In genomic region chr10:100995171-100995570, GRCh38 we compare ENCODE assay signal across 20 cellular contexts. TPM values are rescaled to one million over a fixed set of nuclear protein-coding genes. Genes with fewer than 3 reads are reported as not detected.
A peak's percentile ranks its signal among the peaks of the same experiment; 100 is the strongest.
DNase-seq lines count a peak whose midpoint lies in the region; ATAC-seq and TF ChIP-seq lines count a peak whose summit lies in the region.
"Had no signal": no experiment of that assay in that cellular context is flagged by ENCODE, and none has a peak within 500 bp of the region (broad histone marks: within the 10 kb centered on the region; RNA-seq: fewer than 3 reads in every experiment).

No MANE protein-coding gene starts in this region.

- H3K27ac Mint-ChIP-seq in GM23338 = peak overlapping the region; percentile 8
- H3K27ac Mint-ChIP-seq in naive thymus-derived CD8-positive, alpha-beta T cell = peak overlapping the region in 7 of 10 donors; percentile 41 to 93 (median 77)
- no peak overlapping the region for H3K27ac Mint-ChIP-seq in stimulated activated naive B cell treated with anti-CD40 and anti-IgM and Interleukin-4, amounts not matched to agents 10 μg/mL and 1 μg/mL and 100 μg/mL, for 72 hours

- no peaks in the 10 kb centered on the region for H3K9me3 Mint-ChIP-seq in GM23338
- H3K9me3 Mint-ChIP-seq in naive thymus-derived CD8-positive, alpha-beta T cell = no peaks in the 10 kb centered on the region
- H3K9me3 Mint-ChIP-seq in stimulated activated naive B cell treated with anti-CD40 and anti-IgM and Interleukin-4, amounts not matched to agents 10 μg/mL and 1 μg/mL and 100 μg/mL, for 72 hours = no peaks in the 10 kb centered on the region
- H3K9me3 Mint-ChIP-seq: activated naive CD8-positive, alpha-beta T cell treated with anti-CD3 and anti-CD28 coated beads, Interleukin-2, amount 10 ng/mL, durations not matched to agents 7 days and 5 days; natural killer cell treated with Interleukin-12 subunit alpha and Interleukin-12 subunit beta and Interleukin-15 and Interleukin-18, amount 100 ng/mL, for 72 hours; T-helper 2 cell treated with Interferon-gamma antibody and Interleukin-4, amounts not matched to agents 5 μg/mL and 100 μg/mL, for 36 hours had no signal

- peaks cover 40% of the 10 kb centered on the region for H3K36me3 Mint-ChIP-seq in GM23338 (ENCODE audit: low read depth)
- peaks cover 5 to 34% (median 9%) of the 10 kb centered on the region in 3 donors for H3K36me3 Mint-ChIP-seq in naive thymus-derived CD8-positive, alpha-beta T cell
- peaks cover 25 to 29% of the 10 kb centered on the region in 2 donors for H3K36me3 Mint-ChIP-seq in stimulated activated naive B cell treated with anti-CD40 and anti-IgM and Interleukin-4, amounts not matched to agents 10 μg/mL and 1 μg/mL and 100 μg/mL, for 72 hours

- peaks cover 12% of the 10 kb centered on the region for H3K79me2 ChIP-seq in GM23338 (replicated peaks; ENCODE audit: insufficient read depth)

- no peak overlapping the region for H3K4me2 ChIP-seq in GM23338

- peaks cover 6% of the 10 kb centered on the region for H4K20me1 ChIP-seq in GM23338 (replicated peaks; ENCODE audit: insufficient read depth)

- no peaks in the 10 kb centered on the region for H3K9me3 ChIP-seq in upper lobe of left lung
- H3K9me3 ChIP-seq: esophagus squamous epithelium had no signal

- no peak for TF ChIP-seq EP300 in upper lobe of left lung (IDR thresholded peaks at IDR 0.05)

- H3K27me3 ChIP-seq in GM23338 (ENCODE audit: insufficient read depth) = no peaks in the 10 kb centered on the region
- no peaks in the 10 kb centered on the region for H3K27me3 ChIP-seq in upper lobe of left lung
- H3K27me3 ChIP-seq: cardiac muscle cell, esophagus squamous epithelium had no signal

- H3K9me2 ChIP-seq in GM23338 (ENCODE audit: insufficient read depth) = no peaks in the 10 kb centered on the region

- peaks cover 32% of the 10 kb centered on the region for H3K4me1 Mint-ChIP-seq in GM23338
- peaks cover 28 to 35% (median 29%) of the 10 kb centered on the region in 4 donors for H3K4me1 Mint-ChIP-seq in naive thymus-derived CD8-positive, alpha-beta T cell
- H3K4me1 Mint-ChIP-seq in stimulated activated naive B cell treated with anti-CD40 and anti-IgM and Interleukin-4, amounts not matched to agents 10 μg/mL and 1 μg/mL and 100 μg/mL, for 72 hours = peaks cover 26 to 47% of the 10 kb centered on the region in 2 donors

- TF ChIP-seq POLR2A in upper lobe of left lung (IDR thresholded peaks at IDR 0.05) = no peak

- POLR2A ChIA-PET in naive thymus-derived CD8-positive, alpha-beta T cell (lab: Charles Lee) = interaction anchor here (5.7 kb wide), 1 partner anchor 8 kb away, joined by 82 read pairs; the partner anchor contains the start of genes MRPL43 and TWNK

- no peak overlapping the region for H2AFZ ChIP-seq in GM23338

- H3K36me3 ChIP-seq in GM23338 (ENCODE audit: insufficient read depth) (peaks cover 30% of the 10 kb centered on the region), upper lobe of left lung (peaks cover 2 to 33% (median 17%) of the 10 kb centered on the region in 4 donors)

- no peak for DNase-seq in GM23338 (ENCODE audit: low spot score)
- no peak for DNase-seq in naive thymus-derived CD8-positive, alpha-beta T cell
- DNase-seq in stimulated activated naive B cell treated with anti-CD40 and anti-IgM and Interleukin-4, amounts not matched to agents 10 μg/mL and 1 μg/mL and 100 μg/mL, for 72 hours = no peak
- no peak for DNase-seq in upper lobe of left lung
- no peak for DNase-seq in effector CD4-positive, alpha-beta T cell
- DNase-seq: activated CD4-positive, alpha-beta T cell treated with anti-CD3 and anti-CD28 coated beads for 1 hour; activated CD8-positive, alpha-beta memory T cell treated with anti-CD3 and anti-CD28 coated beads, Interleukin-2, amount 50 U/mL, for 4 hours; activated naive CD8-positive, alpha-beta T cell treated with anti-CD3 and anti-CD28 coated beads, Interleukin-2, amount 10 ng/mL, durations not matched to agents 7 days and 5 days; esophagus squamous epithelium; NCI-H2227 treated with DMSO at 0.1 percent for 48 hours; NK-92 treated with Interleukin-12 subunit alpha and Interleukin-12 subunit beta, amount 100 ng/mL, for 24 hours; SHP77; stimulated activated naive CD8-positive, alpha-beta T cell treated with anti-CD3 and anti-CD28 coated beads, Interleukin-15, Interleukin-2, amounts not matched to agents 100 U/mL and 50 U/mL, for 24 hours had no signal

- H3K4me3 Mint-ChIP-seq in GM23338 = no peak overlapping the region
- H3K4me3 Mint-ChIP-seq in naive thymus-derived CD8-positive, alpha-beta T cell = peak overlapping the region in 6 of 10 donors; percentile 26 to 91 (median 74)
- H3K4me3 Mint-ChIP-seq in stimulated activated naive B cell treated with anti-CD40 and anti-IgM and Interleukin-4, amounts not matched to agents 10 μg/mL and 1 μg/mL and 100 μg/mL, for 72 hours = no peak overlapping the region
- H3K4me3 Mint-ChIP-seq: activated naive CD8-positive, alpha-beta T cell treated with anti-CD3 and anti-CD28 coated beads, Interleukin-2, amount 10 ng/mL, durations not matched to agents 7 days and 5 days; T-helper 2 cell treated with Interferon-gamma antibody and Interleukin-4, amounts not matched to agents 5 μg/mL and 100 μg/mL, for 36 hours had no signal

- 81 to 92% methylated on average over 1 to 6 of the region's 6 CpGs for WGBS in upper lobe of left lung, 2 donors

- peaks cover 36% of the 10 kb centered on the region for H3F3A ChIP-seq in GM23338 (replicated peaks; ENCODE audit: low read depth)

- TF ChIP-seq CTCF in 22Rv1 (IDR thresholded peaks at IDR 0.05) (no peak), GM23338 (conservative IDR thresholded peaks at IDR 0.05; ENCODE audit: low read depth in 2 of 2) (no peak), upper lobe of left lung (IDR thresholded peaks at IDR 0.05) (no peak)

- no peak for ATAC-seq in GM23338
- no peak for ATAC-seq in naive thymus-derived CD8-positive, alpha-beta T cell
- ATAC-seq in stimulated activated naive B cell treated with anti-CD40 and anti-IgM and Interleukin-4, amounts not matched to agents 10 μg/mL and 1 μg/mL and 100 μg/mL, for 72 hours (replicated peaks) = no peak
- ATAC-seq in HG03025 (IDR thresholded peaks at IDR 0.05; ENCODE audit: low FRiP score, unreplicated experiment) = no peak
- ATAC-seq in upper lobe of left lung (ENCODE audit: low FRiP score in 2 of 2) = no peak
- ATAC-seq: natural killer cell treated with Interleukin-12 subunit alpha and Interleukin-12 subunit beta and Interleukin-15 and Interleukin-18, amount 100 ng/mL, for 72 hours; stimulated activated naive CD8-positive, alpha-beta T cell treated with anti-CD3 and anti-CD28 coated beads, Interleukin-15, Interleukin-2, amounts not matched to agents 100 U/mL and 50 U/mL, for 24 hours had no signal

- H3K27ac ChIP-seq in 22Rv1 (peak overlapping the region; percentile 96), GM23338 (ENCODE audit: low read depth) (no peak overlapping the region), angular gyrus (ENCODE audit: low read depth, low read length) (peak overlapping the region; percentile 30), upper lobe of left lung (no peak overlapping the region)
- H3K27ac ChIP-seq: cardiac muscle cell, esophagus squamous epithelium had no signal

- H3K4me1 ChIP-seq in GM23338 (ENCODE audit: insufficient read depth) = peaks cover 24% of the 10 kb centered on the region
- peaks cover 16 to 27% (median 22%) of the 10 kb centered on the region in 4 donors for H3K4me1 ChIP-seq in upper lobe of left lung

- H3K27me3 Mint-ChIP-seq in GM23338 (ENCODE audit: insufficient read depth, low read depth, poor library complexity) = peaks cover 23% of the 10 kb centered on the region
- no peaks in the 10 kb centered on the region for H3K27me3 Mint-ChIP-seq in naive thymus-derived CD8-positive, alpha-beta T cell
- no peaks in the 10 kb centered on the region for H3K27me3 Mint-ChIP-seq in stimulated activated naive B cell treated with anti-CD40 and anti-IgM and Interleukin-4, amounts not matched to agents 10 μg/mL and 1 μg/mL and 100 μg/mL, for 72 hours
- H3K27me3 Mint-ChIP-seq: activated naive CD8-positive, alpha-beta T cell treated with anti-CD3 and anti-CD28 coated beads, Interleukin-2, amount 10 ng/mL, durations not matched to agents 7 days and 5 days; natural killer cell treated with Interleukin-12 subunit alpha and Interleukin-12 subunit beta and Interleukin-15 and Interleukin-18, amount 100 ng/mL, for 72 hours had no signal

- H3K4me3 ChIP-seq in GM23338 = no peak overlapping the region
- no peak overlapping the region for H3K4me3 ChIP-seq in upper lobe of left lung
- H3K4me3 ChIP-seq: cardiac muscle cell, esophagus squamous epithelium, lung had no signal

TF ChIP-seq in GM23338, 12 proteins besides CTCF, POLR2A, EP300 and RAD21 (continues in another document):
- TF ChIP-seq POLR2AphosphoS5 (IDR thresholded peaks at IDR 0.05; ENCODE audit: low read depth) = no peak

RNA-seq across cellular contexts. Expression of gene LZTS2, which starts 4.4 kb away (rescaled TPM):
- total RNA-seq in GM23338 (2014; rRNA removed; shearing (Covaris generic)) = 62.8 and 88.3 TPM in 2 replicates
- 27.6 and 28.8 TPM in 2 replicates for polyA plus RNA-seq in GM23338 (2016; fragmentation: Nextera tagmentation; extraction: Ambion mirVana)
- 10 to 100 TPM; 33.5 to 34.3 TPM for total RNA-seq in naive thymus-derived CD8-positive, alpha-beta T cell
- polyA plus RNA-seq in naive thymus-derived CD8-positive, alpha-beta T cell = 10 to 100 TPM; 10.8 to 19.5 (median 13.1) TPM
- total RNA-seq in upper lobe of left lung = 100 to 1,000 TPM in 2 of 6 donors, 10 to 100 TPM in 4; 42.5 to 105 (median 60.1) TPM

RNA-seq across cellular contexts. Expression of gene TWNK, which starts 7.8 kb away (rescaled TPM):
- total RNA-seq in GM23338 (2014; rRNA removed; shearing (Covaris generic)) = 24.5 and 29.4 TPM in 2 replicates
- polyA plus RNA-seq in GM23338 (2016; fragmentation: Nextera tagmentation; extraction: Ambion mirVana) = 11.4 and 12.2 TPM in 2 replicates
- total RNA-seq in naive thymus-derived CD8-positive, alpha-beta T cell = 10 to 100 TPM; 17.0 to 18.2 TPM
- 10 to 100 TPM in 1 of 3 donors, 1 to 10 TPM in 2; 5.3 to 18.2 (median 9.7) TPM for polyA plus RNA-seq in naive thymus-derived CD8-positive, alpha-beta T cell
- total RNA-seq in upper lobe of left lung = 1 to 10 TPM; 2.6 to 9.1 (median 5.8) TPM

RNA-seq across cellular contexts. Expression of gene MRPL43, which starts 7.9 kb away (rescaled TPM):
- total RNA-seq in GM23338 (2014; rRNA removed; shearing (Covaris generic)) = 60.4 and 76.9 TPM in 2 replicates
- 124 and 126 TPM in 2 replicates for polyA plus RNA-seq in GM23338 (2016; fragmentation: Nextera tagmentation; extraction: Ambion mirVana)
- 10 to 100 TPM; 64.9 to 66.6 TPM for total RNA-seq in naive thymus-derived CD8-positive, alpha-beta T cell
- polyA plus RNA-seq in naive thymus-derived CD8-positive, alpha-beta T cell = 100 to 1,000 TPM; 117 to 136 (median 123) TPM
- 10 to 100 TPM; 40.2 to 72.1 (median 63.5) TPM for total RNA-seq in upper lobe of left lung

RNA-seq across cellular contexts. Expression of gene SEMA4G, which starts 25.9 kb away (rescaled TPM):
- 7.3 and 8.5 TPM in 2 replicates for total RNA-seq in GM23338 (2014; rRNA removed; shearing (Covaris generic))
- polyA plus RNA-seq in GM23338 (2016; fragmentation: Nextera tagmentation; extraction: Ambion mirVana) = 5.3 and 6.3 TPM in 2 replicates
- 1 to 10 TPM; 1.6 to 2.0 TPM for total RNA-seq in naive thymus-derived CD8-positive, alpha-beta T cell
- polyA plus RNA-seq in naive thymus-derived CD8-positive, alpha-beta T cell = under 1 TPM in 1 of 3 donors, not detected in 2; 0.14 TPM
- 10 to 100 TPM in 2 of 6 donors, 1 to 10 TPM in 4; 5.4 to 20.4 (median 8.5) TPM for total RNA-seq in upper lobe of left lung

RNA-seq across cellular contexts. Expression of gene PDZD7, which starts 35.8 kb away (rescaled TPM):
- total RNA-seq in GM23338 (2014; rRNA removed; shearing (Covaris generic)) = 1.7 and 2.3 TPM in 2 replicates
- 1.5 and 1.7 TPM in 2 replicates for polyA plus RNA-seq in GM23338 (2016; fragmentation: Nextera tagmentation; extraction: Ambion mirVana)
- total RNA-seq in naive thymus-derived CD8-positive, alpha-beta T cell = 1 to 10 TPM; 1.3 to 1.4 TPM
- polyA plus RNA-seq in naive thymus-derived CD8-positive, alpha-beta T cell = 1 to 10 TPM in 1 of 3 donors, under 1 TPM in 2; 0.39 to 1.1 (median 0.89) TPM
- total RNA-seq in upper lobe of left lung = 1 to 10 TPM in 5 of 6 donors, under 1 TPM in 1; 0.39 to 2.4 (median 1.7) TPM

Comparison
In these comparisons a context has a peak if more than half of its experiments do, and no peak if none do; other contexts are left out.
1. H3K27ac ChIP-seq: peak in 22Rv1 (single experiment) and angular gyrus (single experiment); none in GM23338 (single experiment) and upper lobe of left lung (0 of 4).
2. H3K4me3 Mint-ChIP-seq: peak in naive thymus-derived CD8-positive, alpha-beta T cell (6 of 10); none in GM23338 (single experiment) and stimulated activated naive B cell treated with anti-CD40 and anti-IgM and Interleukin-4, amounts not matched to agents 10 μg/mL and 1 μg/mL and 100 μg/mL, for 72 hours (0 of 2).